29 cellular contexts compared by ENCODE assay signal in the genomic region with DNA sequence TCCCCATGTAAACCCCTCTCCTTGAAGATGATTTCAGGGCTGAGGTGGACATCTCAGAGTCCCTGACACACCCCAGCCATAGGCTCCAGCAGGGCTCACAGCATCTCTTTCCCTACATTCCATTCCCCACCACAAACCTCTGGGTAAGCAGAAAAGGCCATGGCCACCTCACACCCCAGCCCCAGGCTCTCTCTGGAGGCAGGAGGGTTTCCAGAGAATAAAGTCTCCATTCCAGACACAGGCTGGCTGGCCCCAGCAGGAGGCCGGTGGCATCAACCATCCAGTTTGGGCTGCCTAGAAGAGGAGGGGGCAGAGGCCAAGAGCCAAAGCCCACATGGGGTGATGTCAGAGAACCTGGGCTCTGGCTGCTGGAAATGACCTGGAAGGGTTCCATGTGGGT.
DNase-seq lines count a peak whose midpoint lies in the region; ATAC-seq lines count a peak whose summit lies in the region.
"Had no signal": no experiment of that assay in that cellular context is flagged by ENCODE, and none has a peak within 500 bp of the region (broad histone marks: within the 10 kb centered on the region; RNA-seq: fewer than 3 reads in every experiment).

No MANE protein-coding gene starts in this region.

- no peak overlapping the region for H3K9ac ChIP-seq in GM23248
- H3K9ac ChIP-seq: KMS-11 had no signal

- in situ Hi-C loops in GM23248 (cut with MboI) = no loop called here

- no peak overlapping the region for H3K4me2 ChIP-seq in GM23248 (ENCODE audit: unreplicated experiment)
- H3K4me2 ChIP-seq: hepatocyte, KMS-11 had no signal

- no peaks in the 10 kb centered on the region for H4K20me1 ChIP-seq in GM23248 (ENCODE audit: insufficient read depth)

- H3K27me3 ChIP-seq in GM23248 (replicated peaks; ENCODE audit: insufficient read depth) = 0 out of 2 replicates have a peak, but pooled peaks cover 7% of the 10 kb centered on the region
- H3K27me3 ChIP-seq: BE2C, breast epithelium, hepatocyte, pancreas had no signal

- peaks cover 12% of the 10 kb centered on the region for H3F3A ChIP-seq in GM23248 (ENCODE audit: insufficient read depth)

- H3K9me2 ChIP-seq in GM23248 (ENCODE audit: insufficient read depth) = no peaks in the 10 kb centered on the region

- no peaks in the 10 kb centered on the region for H3K36me3 ChIP-seq in GM23248 (ENCODE audit: low read depth)
- H3K36me3 ChIP-seq: BE2C, breast epithelium, pancreas had no signal

- no peaks in the 10 kb centered on the region for H3K9me3 ChIP-seq in GM23248 (ENCODE audit: low read depth)
- H3K9me3 ChIP-seq: BE2C, breast epithelium, pancreas had no signal

- no peaks in the 10 kb centered on the region for H3K79me2 ChIP-seq in GM23248 (ENCODE audit: insufficient read depth)
- H3K79me2 ChIP-seq: hepatocyte had no signal

- no peak overlapping the region for H3K4me3 ChIP-seq in GM23248
- H3K4me3 ChIP-seq: breast epithelium, hepatocyte, pancreas, skin epidermis had no signal

- peaks cover 17% of the 10 kb centered on the region for H3K4me1 ChIP-seq in GM23248 (ENCODE audit: insufficient read depth)
- H3K4me1 ChIP-seq: breast epithelium, pancreas had no signal

- H3K27ac ChIP-seq in GM23248 = no peak overlapping the region
- H3K27ac ChIP-seq: breast epithelium, hepatocyte, HL-60, KMS-11, pancreas, skin epidermis, VCaP had no signal

- no peak overlapping the region for H2AFZ ChIP-seq in GM23248
- H2AFZ ChIP-seq: hepatocyte had no signal

- DNase-seq in AG08395 (ENCODE audit: low spot score) (peak; percentile 88), GM23248 (peak; percentile 71), RPMI7951 (ENCODE audit: low read depth) (peak; percentile 46), kidney tubule cell (ENCODE audit: low spot score) (peak; percentile 28), OCI-M1 (lab: John Stamatoyannopoulos, UW) (no peak)
- DNase-seq in activated CD8-positive, alpha-beta memory T cell treated with anti-CD3 and anti-CD28 coated beads, Interleukin-2, amount 50 U/mL, for 4 hours = no peak
- DNase-seq: activated CD4-positive, alpha-beta T cell treated with anti-CD3 and anti-CD28 coated beads for 4 hours; activated CD8-positive, alpha-beta memory T cell treated with anti-CD3 and anti-CD28 coated beads for 24 hours; amygdala; BE2C; CD8-positive, alpha-beta memory T cell; foreskin melanocyte; left colon; mammary epithelial cell; NCI-H1417 treated with DMSO at 0.1 percent for 48 hours; NCI-H2029 treated with DMSO at 0.1 percent for 48 hours; NCI-H2227 treated with DMSO at 0.1 percent for 48 hours; stimulated activated naive B cell treated with anti-CD40 and anti-IgM and Interleukin-4, amounts not matched to agents 10 μg/mL and 1 μg/mL and 100 μg/mL, for 72 hours; SW 1271; T-helper 9 cell had no signal

- WGBS in GM23248 (ENCODE audit: low coverage in 1 of 2, low lambda C conversion rate in 2 of 2, missing lambda C conversion rate in 2 of 2), 2 experiments = 86 to 91% methylated on average over 1 of the region's 1 CpG

- ATAC-seq in activated CD4-positive, CD25-positive, alpha-beta regulatory T cell treated with anti-CD3 and anti-CD28 coated beads, Interleukin-2, amount 50 U/mL, for 24 hours = no peak
- no peak for ATAC-seq in HG02938 (IDR thresholded peaks at IDR 0.05; ENCODE audit: unreplicated experiment)
- ATAC-seq: left colon; pancreas; stimulated activated naive B cell treated with anti-CD40 and anti-IgM and Interleukin-4, amounts not matched to agents 10 μg/mL and 1 μg/mL and 100 μg/mL, for 72 hours had no signal

Comparison
In these comparisons a context has a peak if more than half of its experiments do, and no peak if none do; other contexts are left out.
1. DNase-seq: peak in AG08395 (single experiment), GM23248 (single experiment), RPMI7951 (single experiment) and kidney tubule cell (single experiment); none in activated CD8-positive, alpha-beta memory T cell treated with anti-CD3 and anti-CD28 coated beads, Interleukin-2, amount 50 U/mL, for 4 hours (single experiment) and OCI-M1 (single experiment).